1 cellular context compared by ENCODE assay signal in the genomic region with DNA sequence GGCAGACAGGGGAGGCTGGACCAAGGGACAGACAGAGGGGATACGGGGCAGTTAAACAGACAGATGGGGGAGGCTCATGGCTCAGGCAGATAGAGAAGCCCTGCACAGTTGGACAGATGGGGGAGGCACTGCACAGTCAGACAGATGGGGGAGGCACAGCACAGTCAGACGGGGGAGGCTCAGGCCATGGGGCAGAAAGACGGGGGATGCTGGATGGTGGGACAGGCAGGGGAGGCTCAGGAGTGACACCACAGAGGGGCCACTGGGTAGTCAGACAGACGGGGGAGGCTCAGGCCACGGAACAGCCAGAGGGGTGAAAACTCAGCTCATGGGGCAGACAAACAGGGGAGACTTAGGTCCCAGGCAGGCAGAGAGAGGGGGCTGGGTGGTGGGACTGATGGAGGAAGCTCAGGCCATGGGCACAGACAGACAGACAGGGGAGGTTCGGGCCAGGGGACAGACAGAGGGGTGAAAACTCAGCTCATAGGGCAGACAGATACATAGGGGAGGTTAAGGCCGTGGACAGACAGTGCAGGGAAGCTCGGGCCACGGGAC.
TF ChIP-seq lines count a peak whose summit lies in the region.

No MANE protein-coding gene starts in this region.

TF ChIP-seq in SK-N-SH, 30 proteins besides CTCF, POLR2A, EP300 and RAD21 (continued from another document):
- TF ChIP-seq, protein P1, sequence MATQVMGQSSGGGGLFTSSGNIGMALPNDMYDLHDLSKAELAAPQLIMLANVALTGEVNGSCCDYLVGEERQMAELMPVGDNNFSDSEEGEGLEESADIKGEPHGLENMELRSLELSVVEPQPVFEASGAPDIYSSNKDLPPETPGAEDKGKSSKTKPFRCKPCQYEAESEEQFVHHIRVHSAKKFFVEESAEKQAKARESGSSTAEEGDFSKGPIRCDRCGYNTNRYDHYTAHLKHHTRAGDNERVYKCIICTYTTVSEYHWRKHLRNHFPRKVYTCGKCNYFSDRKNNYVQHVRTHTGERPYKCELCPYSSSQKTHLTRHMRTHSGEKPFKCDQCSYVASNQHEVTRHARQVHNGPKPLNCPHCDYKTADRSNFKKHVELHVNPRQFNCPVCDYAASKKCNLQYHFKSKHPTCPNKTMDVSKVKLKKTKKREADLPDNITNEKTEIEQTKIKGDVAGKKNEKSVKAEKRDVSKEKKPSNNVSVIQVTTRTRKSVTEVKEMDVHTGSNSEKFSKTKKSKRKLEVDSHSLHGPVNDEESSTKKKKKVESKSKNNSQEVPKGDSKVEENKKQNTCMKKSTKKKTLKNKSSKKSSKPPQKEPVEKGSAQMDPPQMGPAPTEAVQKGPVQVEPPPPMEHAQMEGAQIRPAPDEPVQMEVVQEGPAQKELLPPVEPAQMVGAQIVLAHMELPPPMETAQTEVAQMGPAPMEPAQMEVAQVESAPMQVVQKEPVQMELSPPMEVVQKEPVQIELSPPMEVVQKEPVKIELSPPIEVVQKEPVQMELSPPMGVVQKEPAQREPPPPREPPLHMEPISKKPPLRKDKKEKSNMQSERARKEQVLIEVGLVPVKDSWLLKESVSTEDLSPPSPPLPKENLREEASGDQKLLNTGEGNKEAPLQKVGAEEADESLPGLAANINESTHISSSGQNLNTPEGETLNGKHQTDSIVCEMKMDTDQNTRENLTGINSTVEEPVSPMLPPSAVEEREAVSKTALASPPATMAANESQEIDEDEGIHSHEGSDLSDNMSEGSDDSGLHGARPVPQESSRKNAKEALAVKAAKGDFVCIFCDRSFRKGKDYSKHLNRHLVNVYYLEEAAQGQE (IDR thresholded peaks at IDR 0.05; ENCODE audit: low read depth, low read length) = no peak
- TF ChIP-seq, protein P2, sequence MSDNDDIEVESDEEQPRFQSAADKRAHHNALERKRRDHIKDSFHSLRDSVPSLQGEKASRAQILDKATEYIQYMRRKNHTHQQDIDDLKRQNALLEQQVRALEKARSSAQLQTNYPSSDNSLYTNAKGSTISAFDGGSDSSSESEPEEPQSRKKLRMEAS (IDR thresholded peaks at IDR 0.05; ENCODE audit: low read depth) = no peak
TF ChIP-seq in SK-N-SH: peak in this region for 0.
